In genomic region chr14:101460986-101461750, GRCh38 we compare ENCODE assay signal across 25 cellular contexts.
"Had no signal": no experiment of that assay in that cellular context is flagged by ENCODE, and none has a peak within 500 bp of the region (broad histone marks: within the 10 kb centered on the region; RNA-seq: fewer than 3 reads in every experiment).

No MANE protein-coding gene starts in this region.

- H3K4me3 Mint-ChIP-seq: activated naive CD4-positive, alpha-beta T cell treated with anti-CD3 and anti-CD28 coated beads for 36 hours; activated naive CD8-positive, alpha-beta T cell treated with anti-CD3 and anti-CD28 coated beads, Interleukin-2, amount 50 U/mL, for 24 hours; activated T-cell treated with anti-CD3 and anti-CD28 coated beads, Interleukin-2, amount 50 U/mL, for 72 hours; dendritic cell treated with granulocyte-macrophage colony-stimulating factor and Interleukin-4, amounts not matched to agents 40 ng/mL and 50 ng/mL, for 4 days; neural progenitor cell; stimulated activated naive CD8-positive, alpha-beta T cell treated with anti-CD3 and anti-CD28 coated beads, Interleukin-15, Interleukin-2, amounts not matched to agents 100 ng/mL and 50 ng/mL, for 24 hours; T-helper 17 cell had no signal

- H3K9me3 Mint-ChIP-seq: activated naive CD4-positive, alpha-beta T cell treated with anti-CD3 and anti-CD28 coated beads for 36 hours; activated naive CD8-positive, alpha-beta T cell treated with anti-CD3 and anti-CD28 coated beads, Interleukin-2, amount 50 U/mL, for 24 hours; activated T-cell treated with anti-CD3 and anti-CD28 coated beads, Interleukin-2, amount 50 U/mL, for 72 hours; dendritic cell treated with granulocyte-macrophage colony-stimulating factor and Interleukin-4, amounts not matched to agents 40 ng/mL and 50 ng/mL, for 4 days; immature natural killer cell; mesothelial cell of epicardium; neural progenitor cell; stimulated activated naive CD8-positive, alpha-beta T cell treated with anti-CD3 and anti-CD28 coated beads, Interleukin-15, Interleukin-2, amounts not matched to agents 100 ng/mL and 50 ng/mL, for 24 hours had no signal

- DNase-seq: activated CD4-positive, alpha-beta T cell treated with anti-CD3 and anti-CD28 coated beads for 4 hours; activated CD4-positive, alpha-beta T cell treated with anti-CD3 and anti-CD28 coated beads, Interleukin-2, amount 50 U/mL, for 48 hours; activated CD4-positive, CD25-positive, alpha-beta regulatory T cell; activated CD8-positive, alpha-beta memory T cell treated with anti-CD3 and anti-CD28 coated beads, Interleukin-2, amount 50 U/mL, for 48 hours; activated effector memory CD4-positive, alpha-beta T cell treated with Interleukin-2 at 50 U/mL for 16 hours; activated naive CD4-positive, alpha-beta T cell treated with anti-CD3 and anti-CD28 coated beads for 36 hours; activated naive CD8-positive, alpha-beta T cell treated with anti-CD3 and anti-CD28 coated beads, Interleukin-2, amount 50 U/mL, for 24 hours; activated T-cell treated with anti-CD3 and anti-CD28 coated beads, Interleukin-2, amount 50 U/mL, for 72 hours; effector CD4-positive, alpha-beta T cell; foreskin keratinocyte; immature natural killer cell; kidney glomerular epithelial cell; naive thymus-derived CD8-positive, alpha-beta T cell; psoas muscle; right cardiac atrium; stimulated activated CD4-positive, alpha-beta T cell treated with anti-CD3 and anti-CD28 coated beads, Interleukin-12 subunit alpha, Interleukin-12 subunit beta, amount 100 ng/mL, for 4 hours; T-helper 17 cell had no signal

- H3K27ac Mint-ChIP-seq: activated naive CD4-positive, alpha-beta T cell treated with anti-CD3 and anti-CD28 coated beads for 36 hours; activated naive CD8-positive, alpha-beta T cell treated with anti-CD3 and anti-CD28 coated beads, Interleukin-2, amount 50 U/mL, for 24 hours; activated T-cell treated with anti-CD3 and anti-CD28 coated beads, Interleukin-2, amount 50 U/mL, for 72 hours; dendritic cell treated with granulocyte-macrophage colony-stimulating factor and Interleukin-4, amounts not matched to agents 40 ng/mL and 50 ng/mL, for 4 days; immature natural killer cell; mesothelial cell of epicardium; neural progenitor cell; stimulated activated naive CD8-positive, alpha-beta T cell treated with anti-CD3 and anti-CD28 coated beads, Interleukin-15, Interleukin-2, amounts not matched to agents 100 ng/mL and 50 ng/mL, for 24 hours; T-helper 17 cell had no signal

- H3K9me3 ChIP-seq: left lung, psoas muscle, tibial artery had no signal

- H3K36me3 ChIP-seq: cardiac muscle cell, left lung, neural progenitor cell, tibial artery had no signal

- H3K27ac ChIP-seq: cardiac muscle cell, foreskin keratinocyte, left lung, neural progenitor cell, psoas muscle, tibial artery had no signal

- H3K4me2 ChIP-seq: neural progenitor cell had no signal

- H3K9ac ChIP-seq: neural progenitor cell had no signal

- H2AFZ ChIP-seq: neural progenitor cell had no signal

- H3K4me1 ChIP-seq: foreskin keratinocyte, psoas muscle had no signal

- ATAC-seq: activated naive CD8-positive, alpha-beta T cell treated with anti-CD3 and anti-CD28 coated beads, Interleukin-2, amount 50 U/mL, for 24 hours; activated T-cell treated with anti-CD3 and anti-CD28 coated beads, Interleukin-2, amount 50 U/mL, for 72 hours; foreskin keratinocyte; left lung; naive thymus-derived CD8-positive, alpha-beta T cell; psoas muscle; right cardiac atrium; T-helper 17 cell had no signal

- H3K36me3 Mint-ChIP-seq: immature natural killer cell, mesothelial cell of epicardium, neural progenitor cell had no signal

- H3K4me3 ChIP-seq: cardiac muscle cell, left lung, lung, neural progenitor cell, psoas muscle, tibial artery had no signal
